ENCODE assay signal across 10 cellular contexts in the genomic region with DNA sequence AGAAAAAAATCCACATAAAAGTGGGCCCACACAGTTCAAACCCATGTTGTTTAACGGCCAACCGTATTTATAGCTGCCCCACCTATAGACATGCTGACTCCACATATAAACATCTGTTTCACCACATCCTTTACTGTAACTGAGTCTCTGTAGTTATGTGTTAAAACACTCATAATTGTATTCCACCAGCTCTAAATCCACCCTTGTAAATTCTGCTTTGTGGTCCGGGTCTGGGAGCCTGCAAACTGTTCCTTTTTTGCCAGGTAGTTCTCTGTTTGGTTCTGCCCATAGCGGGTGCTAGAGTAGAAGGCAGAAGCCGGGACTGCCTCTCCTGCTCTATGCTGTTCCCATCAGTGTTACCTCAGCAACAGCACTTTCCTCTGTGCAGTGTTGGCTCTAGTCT. TPM values are rescaled to one million over a fixed set of nuclear protein-coding genes. Genes with fewer than 3 reads are reported as not detected.
A peak's percentile ranks its signal among the peaks of the same experiment; 100 is the strongest.
DNase-seq lines count a peak whose midpoint lies in the region; ATAC-seq and TF ChIP-seq lines count a peak whose summit lies in the region.
"Had no signal": no experiment of that assay in that cellular context is flagged by ENCODE, and none has a peak within 500 bp of the region (broad histone marks: within the 10 kb centered on the region; RNA-seq: fewer than 3 reads in every experiment).

No MANE protein-coding gene starts in this region.

- no peak for TF ChIP-seq CTCF in CD8-positive, alpha-beta T cell (IDR thresholded peaks at IDR 0.05)

- H3K27me3 Mint-ChIP-seq in CD8-positive, alpha-beta T cell (ENCODE audit: low read depth): no peaks in the 10 kb centered on the region
- no peaks in the 10 kb centered on the region for H3K27me3 Mint-ChIP-seq in activated T-helper 1 cell treated with anti-CD3 and anti-CD28 coated beads, Interleukin-12 subunit alpha, Interleukin-12 subunit beta, Interleukin-2, Interleukin-4 antibody, amounts not matched to agents 30 ng/mL and 10 ng/mL and 1 ng/mL, durations not matched to agents 14 hours and 24 hours and 36 hours (ENCODE audit: insufficient read depth)

- no peaks in the 10 kb centered on the region for H3K9me3 Mint-ChIP-seq in CD8-positive, alpha-beta T cell
- peaks cover 11% of the 10 kb centered on the region for H3K9me3 Mint-ChIP-seq in activated T-helper 1 cell treated with anti-CD3 and anti-CD28 coated beads, Interleukin-12 subunit alpha, Interleukin-12 subunit beta, Interleukin-2, Interleukin-4 antibody, amounts not matched to agents 30 ng/mL and 10 ng/mL and 1 ng/mL, durations not matched to agents 14 hours and 24 hours and 36 hours

- no peak overlapping the region for H3K4me3 ChIP-seq in CD8-positive, alpha-beta T cell (ENCODE audit: low read depth, low read length)

- POLR2A ChIA-PET in CD8-positive, alpha-beta T cell (lab: Charles Lee): interaction anchor here (0.8 kb wide), 1 partner anchor 275 kb away, joined by 4 read pairs; no protein-coding TSS in a partner anchor

- H3K4me1 ChIP-seq in CD8-positive, alpha-beta T cell (ENCODE audit: insufficient read depth, low read length): peaks cover 11% of the 10 kb centered on the region

- intact Hi-C loops in CD8-positive, alpha-beta T cell (cut with DNase I, micrococcal nuclease): no loop called here
- intact Hi-C loops in activated T-helper 1 cell treated with anti-CD3 and anti-CD28 coated beads, Interleukin-12 subunit alpha, Interleukin-12 subunit beta, Interleukin-2, Interleukin-4 antibody, amounts not matched to agents 30 ng/mL and 10 ng/mL and 1 ng/mL, durations not matched to agents 14 hours and 24 hours and 36 hours (cut with micrococcal nuclease): loop anchor here (1.0 kb wide), 4 partner anchors 10 to 840 kb away; no protein-coding TSS in a partner anchor

- H3K4me3 Mint-ChIP-seq in CD8-positive, alpha-beta T cell: peak overlapping the region; percentile 51
- peak overlapping the region; percentile 77 for H3K4me3 Mint-ChIP-seq in activated T-helper 1 cell treated with anti-CD3 and anti-CD28 coated beads, Interleukin-12 subunit alpha, Interleukin-12 subunit beta, Interleukin-2, Interleukin-4 antibody, amounts not matched to agents 30 ng/mL and 10 ng/mL and 1 ng/mL, durations not matched to agents 14 hours and 24 hours and 36 hours

- H3K36me3 ChIP-seq in CD8-positive, alpha-beta T cell (ENCODE audit: insufficient read depth, low read length): no peaks in the 10 kb centered on the region

- H3K9me3 ChIP-seq in CD8-positive, alpha-beta T cell (ENCODE audit: low read length): no peaks in the 10 kb centered on the region

- DNase-seq in CD8-positive, alpha-beta T cell: peak in 3 of 7 experiments; percentile 12 to 54 (median 26)
- DNase-seq in activated T-helper 1 cell treated with anti-CD3 and anti-CD28 coated beads, Interleukin-12 subunit alpha, Interleukin-12 subunit beta, Interleukin-2, Interleukin-4 antibody, amounts not matched to agents 30 ng/mL and 10 ng/mL and 1 ng/mL, durations not matched to agents 14 hours and 24 hours and 36 hours (ENCODE audit: low spot score): peak; percentile 43
- DNase-seq in GF-D8 (lab: John Stamatoyannopoulos, UW) (no peak), HPDE6-E6E7 (ENCODE audit: extremely low spot score) (no peak), occipital lobe (lab: John Stamatoyannopoulos, UW) (no peak), NCI-H1930 (lab: John Stamatoyannopoulos, UW) (no peak)
- DNase-seq: NCI-H1417 treated with DMSO at 0.1 percent for 48 hours, T1000 had no signal

- no peak overlapping the region for H3K27ac ChIP-seq in CD8-positive, alpha-beta T cell (ENCODE audit: low read depth, low read length)

- peak; percentile 78 for ATAC-seq in CD8-positive, alpha-beta T cell
- ATAC-seq in GM19395 (IDR thresholded peaks at IDR 0.05; ENCODE audit: unreplicated experiment) (peak; percentile 82), HG03135 (IDR thresholded peaks at IDR 0.05; ENCODE audit: unreplicated experiment) (peak; percentile 89)

- H3K27me3 ChIP-seq in CD8-positive, alpha-beta T cell (ENCODE audit: insufficient read depth, low read length): no peaks in the 10 kb centered on the region

- CTCF ChIA-PET in CD8-positive, alpha-beta T cell (lab: Charles Lee): interaction anchor here (0.9 to 2.7 kb wide), 3 partner anchors 15 to 260 kb away, joined by 3 to 8 read pairs (median 7); partner anchors contain the start of gene FHIP2A

- H3K4me1 Mint-ChIP-seq in CD8-positive, alpha-beta T cell (ENCODE audit: low read depth): peaks cover 19% of the 10 kb centered on the region
- H3K4me1 Mint-ChIP-seq in activated T-helper 1 cell treated with anti-CD3 and anti-CD28 coated beads, Interleukin-12 subunit alpha, Interleukin-12 subunit beta, Interleukin-2, Interleukin-4 antibody, amounts not matched to agents 30 ng/mL and 10 ng/mL and 1 ng/mL, durations not matched to agents 14 hours and 24 hours and 36 hours (ENCODE audit: low read depth): peaks cover 47% of the 10 kb centered on the region

- no peaks in the 10 kb centered on the region for H3K36me3 Mint-ChIP-seq in CD8-positive, alpha-beta T cell
- H3K36me3 Mint-ChIP-seq in activated T-helper 1 cell treated with anti-CD3 and anti-CD28 coated beads, Interleukin-12 subunit alpha, Interleukin-12 subunit beta, Interleukin-2, Interleukin-4 antibody, amounts not matched to agents 30 ng/mL and 10 ng/mL and 1 ng/mL, durations not matched to agents 14 hours and 24 hours and 36 hours (ENCODE audit: low read depth): peaks cover 15% of the 10 kb centered on the region

- H3K27ac Mint-ChIP-seq in CD8-positive, alpha-beta T cell: peak overlapping the region; percentile 34
- H3K27ac Mint-ChIP-seq in activated T-helper 1 cell treated with anti-CD3 and anti-CD28 coated beads, Interleukin-12 subunit alpha, Interleukin-12 subunit beta, Interleukin-2, Interleukin-4 antibody, amounts not matched to agents 30 ng/mL and 10 ng/mL and 1 ng/mL, durations not matched to agents 14 hours and 24 hours and 36 hours: peak overlapping the region; percentile 79

RNA-seq across cellular contexts. Expression of gene FHIP2A, which starts 20.2 kb away (rescaled TPM):
- 10 to 100 TPM; 62.0 to 66.4 TPM for total RNA-seq in CD8-positive, alpha-beta T cell
- total RNA-seq in activated T-helper 1 cell treated with anti-CD3 and anti-CD28 coated beads, Interleukin-12 subunit alpha, Interleukin-12 subunit beta, Interleukin-2, Interleukin-4 antibody, amounts not matched to agents 30 ng/mL and 10 ng/mL and 1 ng/mL, durations not matched to agents 14 hours and 24 hours and 36 hours: 25.0 and 29.0 TPM in 2 replicates
- total RNA-seq in occipital lobe: 47.7 TPM
